In genomic region chr1:154326546-154327465, GRCh38 we compare ENCODE assay signal across 8 cellular contexts. TPM values are rescaled to one million over a fixed set of nuclear protein-coding genes. Genes with fewer than 3 reads are reported as not detected.
DNase-seq lines count a peak whose midpoint lies in the region; FAIRE-seq and TF ChIP-seq lines count a peak whose summit lies in the region.

No MANE protein-coding gene starts in this region.

- H3K4me3 ChIP-seq in WI38 (ENCODE audit: low read depth, low read length) (peak overlapping the region; percentile 91), fibroblast of the aortic adventitia (ENCODE audit: low read depth, low read length) (peak overlapping the region; percentile 98), rectal smooth muscle tissue (ENCODE audit: low read length) (peak overlapping the region; percentile 81), small intestine (ENCODE audit: low read depth in 1 of 2, low read length in 2 of 2) (no peak overlapping the region)

- no peak for FAIRE-seq in small intestine (lab: Jason Lieb, UNC)

- H3K36me3 ChIP-seq in rectal smooth muscle tissue (ENCODE audit: control insufficient read depth, insufficient read depth, low read length) (peaks cover 10% of the 10 kb centered on the region), small intestine (ENCODE audit: control insufficient read depth in 2 of 2, insufficient read depth in 2 of 2, low read length in 2 of 2) (peaks cover 0 to 3% of the 10 kb centered on the region in 2 donors)

- intact Hi-C loops in activated CD4-positive, alpha-beta T cell treated with anti-CD3 and anti-CD28 coated beads, Interleukin-2, amount 10 ng/mL, durations not matched to agents 24 days and 14 days (cut with micrococcal nuclease): loop anchor here (1.0 to 2.0 kb wide), 4 partner anchors 8 to 144 kb away; no protein-coding TSS in a partner anchor
- intact Hi-C loops in head of caudate nucleus (cut with DNase I): no loop called here

- H3K9ac ChIP-seq in rectal smooth muscle tissue (ENCODE audit: low read length): no peak overlapping the region

- H3K9me3 ChIP-seq in small intestine (ENCODE audit: control insufficient read depth, low read depth): no peaks in the 10 kb centered on the region

- peaks cover 48% of the 10 kb centered on the region for H3K4me1 Mint-ChIP-seq in activated CD4-positive, alpha-beta T cell treated with anti-CD3 and anti-CD28 coated beads, Interleukin-2, amount 10 ng/mL, durations not matched to agents 24 days and 14 days

- peak overlapping the region; percentile 98 for H3K4me3 Mint-ChIP-seq in activated CD4-positive, alpha-beta T cell treated with anti-CD3 and anti-CD28 coated beads, Interleukin-2, amount 10 ng/mL, durations not matched to agents 24 days and 14 days

- peak; percentile 71 for DNase-seq in activated CD4-positive, alpha-beta T cell treated with anti-CD3 and anti-CD28 coated beads, Interleukin-2, amount 10 ng/mL, durations not matched to agents 24 days and 14 days
- DNase-seq in activated CD4-positive, alpha-beta T cell treated with anti-CD3 and anti-CD28 coated beads for 48 hours: no peak
- DNase-seq in fibroblast of the aortic adventitia (ENCODE audit: low read depth) (peak; percentile 98), head of caudate nucleus (no peak), iPS-NIHi7 (ENCODE audit: extremely low spot score) (no peak), small intestine (no peak)

- H3K4me1 ChIP-seq in rectal smooth muscle tissue (ENCODE audit: control insufficient read depth, insufficient read depth, low read length) (peaks cover 25% of the 10 kb centered on the region), small intestine (ENCODE audit: control insufficient read depth in 2 of 2, insufficient read depth in 1 of 2, low read depth in 1 of 2, low read length in 1 of 2) (peaks cover 2 to 9% of the 10 kb centered on the region in 2 donors)

- peaks cover 17% of the 10 kb centered on the region for H3K36me3 Mint-ChIP-seq in activated CD4-positive, alpha-beta T cell treated with anti-CD3 and anti-CD28 coated beads, Interleukin-2, amount 10 ng/mL, durations not matched to agents 24 days and 14 days (ENCODE audit: low read depth)

- H3K27me3 ChIP-seq in rectal smooth muscle tissue (ENCODE audit: control insufficient read depth, insufficient read depth, low read length) (no peaks in the 10 kb centered on the region), small intestine (ENCODE audit: control insufficient read depth in 2 of 2, insufficient read depth in 2 of 2, low read length in 2 of 2) (no peaks in the 10 kb centered on the region)

- 51 to 57% (median 56%) methylated on average over 6 of the region's 6 CpGs for WGBS in small intestine, 3 donors

- H3K9me3 Mint-ChIP-seq in activated CD4-positive, alpha-beta T cell treated with anti-CD3 and anti-CD28 coated beads, Interleukin-2, amount 10 ng/mL, durations not matched to agents 24 days and 14 days: no peaks in the 10 kb centered on the region

- peaks cover 15% of the 10 kb centered on the region for H3K27me3 Mint-ChIP-seq in activated CD4-positive, alpha-beta T cell treated with anti-CD3 and anti-CD28 coated beads, Interleukin-2, amount 10 ng/mL, durations not matched to agents 24 days and 14 days

- peak overlapping the region; percentile 92 for H3K27ac Mint-ChIP-seq in activated CD4-positive, alpha-beta T cell treated with anti-CD3 and anti-CD28 coated beads, Interleukin-2, amount 10 ng/mL, durations not matched to agents 24 days and 14 days

- TF ChIP-seq CTCF in WI38 (IDR thresholded peaks at IDR 0.05; ENCODE audit: low read depth, low read length) (no peak), fibroblast of the aortic adventitia (IDR thresholded peaks at IDR 0.05; ENCODE audit: insufficient read depth, low read length) (no peak)

- H3K27ac ChIP-seq in rectal smooth muscle tissue (ENCODE audit: low read depth, low read length): peak overlapping the region; percentile 90
- peak overlapping the region in 1 of 2 donors; percentile 91 for H3K27ac ChIP-seq in small intestine (ENCODE audit: low read depth in 1 of 2, low read length in 1 of 2)

RNA-seq across cellular contexts. Expression of gene ATP8B2, which starts 1.5 kb away (rescaled TPM):
- total RNA-seq in activated CD4-positive, alpha-beta T cell treated with anti-CD3 and anti-CD28 coated beads, Interleukin-2, amount 10 ng/mL, durations not matched to agents 24 days and 14 days: 49.4 and 49.6 TPM in 2 replicates
- 58.3 and 231 TPM in 2 replicates for total RNA-seq in fibroblast of the aortic adventitia (ENCODE audit: low replicate concordance)
- polyA plus RNA-seq in small intestine: 10 to 100 TPM; 13.8 to 19.7 (median 16.0) TPM

RNA-seq across cellular contexts. Expression of gene AQP10, which starts 5.9 kb away (rescaled TPM):
- total RNA-seq in activated CD4-positive, alpha-beta T cell treated with anti-CD3 and anti-CD28 coated beads, Interleukin-2, amount 10 ng/mL, durations not matched to agents 24 days and 14 days: not detected in 2 replicates
- not detected in 2 replicates for total RNA-seq in fibroblast of the aortic adventitia (ENCODE audit: low replicate concordance)
- polyA plus RNA-seq in small intestine: 100 to 1,000 TPM in 1 of 3 donors, 10 to 100 TPM in 1, 1 to 10 TPM in 1; 2.9 to 103 (median 42.0) TPM

RNA-seq across cellular contexts. Expression of gene HAX1, which starts 54.4 kb away (rescaled TPM):
- total RNA-seq in activated CD4-positive, alpha-beta T cell treated with anti-CD3 and anti-CD28 coated beads, Interleukin-2, amount 10 ng/mL, durations not matched to agents 24 days and 14 days: 114 and 118 TPM in 2 replicates
- total RNA-seq in fibroblast of the aortic adventitia (ENCODE audit: low replicate concordance): 115 and 141 TPM in 2 replicates
- 100 to 1,000 TPM; 109 to 131 (median 128) TPM for polyA plus RNA-seq in small intestine

Comparison
In these comparisons a context has a peak if more than half of its experiments do, and no peak if none do; other contexts are left out.
1. DNase-seq: peak in activated CD4-positive, alpha-beta T cell treated with anti-CD3 and anti-CD28 coated beads, Interleukin-2, amount 10 ng/mL, durations not matched to agents 24 days and 14 days (single experiment) and fibroblast of the aortic adventitia (single experiment); none in activated CD4-positive, alpha-beta T cell treated with anti-CD3 and anti-CD28 coated beads for 48 hours (single experiment), head of caudate nucleus (0 of 42), iPS-NIHi7 (single experiment) and small intestine (single experiment).
2. H3K4me3 ChIP-seq: peak in WI38 (single experiment), fibroblast of the aortic adventitia (single experiment) and rectal smooth muscle tissue (single experiment); none in small intestine (0 of 2).